8 cellular contexts compared by ENCODE assay signal in the genomic region with DNA sequence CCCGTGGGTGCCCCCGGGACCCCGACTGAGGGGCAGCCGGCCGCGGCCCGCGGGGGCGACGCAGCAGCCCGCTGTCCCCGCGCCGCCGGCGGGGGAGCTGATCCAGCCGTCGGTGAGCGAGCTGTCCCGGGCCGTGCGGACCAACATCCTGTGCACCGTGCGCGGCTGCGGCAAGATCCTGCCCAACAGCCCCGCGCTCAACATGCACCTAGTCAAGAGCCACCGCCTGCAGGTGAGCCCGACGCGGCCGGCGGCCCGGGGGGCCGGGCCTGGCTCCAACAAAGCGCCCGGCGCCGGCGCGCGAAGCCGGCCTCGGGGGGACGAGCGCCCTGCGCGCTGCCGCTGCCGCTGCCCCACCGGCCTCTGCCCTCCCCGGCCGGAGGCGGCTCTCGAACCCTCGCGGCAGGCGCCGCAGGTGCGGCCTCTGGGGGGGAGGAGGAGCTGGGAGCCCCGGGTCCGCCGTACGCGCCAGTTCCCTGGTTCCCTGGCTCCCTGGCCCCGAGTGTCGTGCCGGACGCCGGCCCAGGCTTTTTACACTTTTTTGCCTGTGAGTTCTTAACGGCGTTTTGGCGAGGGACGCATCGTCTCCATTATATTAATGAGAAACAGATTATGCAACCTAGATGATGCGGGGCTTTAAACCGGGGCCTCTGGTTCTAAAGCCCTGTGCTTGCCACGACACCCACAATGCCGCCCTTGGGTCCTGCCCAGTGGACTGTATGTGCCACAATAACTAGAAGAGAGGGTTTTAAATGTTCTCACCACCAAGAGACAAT. TPM values are rescaled to one million over a fixed set of nuclear protein-coding genes. Genes with fewer than 3 reads are reported as not detected.
A peak's percentile ranks its signal among the peaks of the same experiment; 100 is the strongest.
DNase-seq lines count a peak whose midpoint lies in the region; ATAC-seq, FAIRE-seq and TF ChIP-seq lines count a peak whose summit lies in the region.

No MANE protein-coding gene starts in this region.

- no peak for TF ChIP-seq POLR2A in A549 (IDR thresholded peaks at IDR 0.05; ENCODE audit: low read length)
- TF ChIP-seq POLR2A in GM12878 (IDR thresholded peaks at IDR 0.05; ENCODE audit: low read depth, low read length), result peak; percentile 41; the same call in 1 of the 2 replicates

- H3K36me3 ChIP-seq in SK-N-MC (ENCODE audit: insufficient read depth, low read length) (no peaks in the 10 kb centered on the region), GM12878 (ENCODE audit: control insufficient read depth in 2 of 2, insufficient read depth in 2 of 2, low read length in 1 of 2) (no peaks in the 10 kb centered on the region), iPS-20b (ENCODE audit: insufficient read depth, low read depth, low read length) (peaks cover 35% of the 10 kb centered on the region), small intestine (ENCODE audit: control insufficient read depth in 2 of 2, insufficient read depth in 2 of 2, low read length in 2 of 2) (peaks cover 0 to 4% of the 10 kb centered on the region in 2 donors)

- in situ Hi-C loops in GM12878 (cut with MboI), result no loop called here

- H3K9ac ChIP-seq in SK-N-MC (ENCODE audit: insufficient read length) (peak overlapping the region; percentile 65), GM12878 (ENCODE audit: control insufficient read depth, insufficient read depth, low read length) (peak overlapping the region; percentile 76), iPS-20b (ENCODE audit: low read depth, low read length) (peak overlapping the region; percentile 95)

- peaks cover 13% of the 10 kb centered on the region for H3K79me2 ChIP-seq in GM12878 (ENCODE audit: control insufficient read depth, insufficient read depth, low read length)

- DNase-seq in A549 (ENCODE audit: low read depth in 1 of 2, low spot score in 1 of 2) (peak; percentile 23 to 25), SK-N-MC (ENCODE audit: low read depth, low spot score) (no peak), GM12878 (ENCODE audit: low read depth, low spot score) (no peak), small intestine (peak; percentile 21), D721Med (ENCODE audit: insufficient read length, low spot score) (no peak)

- TF ChIP-seq RAD21 in A549 (conservative IDR thresholded peaks at IDR 0.05 in 1 of 2, IDR thresholded peaks at IDR 0.05 in 1 of 2) (no peak), GM12878 (IDR thresholded peaks at IDR 0.05; ENCODE audit: insufficient read depth, low read depth, low read length) (no peak)

- TF ChIP-seq EP300 in A549 (IDR thresholded peaks at IDR 0.05) (no peak), GM12878 (IDR thresholded peaks at IDR 0.05; ENCODE audit: borderline replicate concordance in 1 of 2, control insufficient read depth in 1 of 2, low read depth in 2 of 2, low read length in 2 of 2) (no peak)

- no peaks in the 10 kb centered on the region for H3K9me3 ChIP-seq in A549
- H3K9me3 ChIP-seq in SK-N-MC (ENCODE audit: low read depth, low read length), result no peaks in the 10 kb centered on the region
- no peaks in the 10 kb centered on the region for H3K9me3 ChIP-seq in GM12878 (replicated peaks; ENCODE audit: control insufficient read depth, insufficient read depth, low read length)
- H3K9me3 ChIP-seq in iPS-20b (ENCODE audit: insufficient read depth, low read depth, low read length), result peaks cover 6% of the 10 kb centered on the region; the same call in 1 of the 2 replicates
- H3K9me3 ChIP-seq in small intestine (ENCODE audit: control insufficient read depth, low read depth), result no peaks in the 10 kb centered on the region

- RAD21 ChIA-PET in GM12878 (lab: Charles Lee; ENCODE audit: unreplicated experiment), result interaction anchor here (1.1 to 3.4 kb wide), 6 partner anchors 29 to 106 kb away, joined by 3 to 20 read pairs (median 6); a partner anchor contains a TSS

- POLR2A ChIA-PET in A549 (lab: Yijun Ruan, JAX), result interaction anchor here (0.5 to 1.3 kb wide), 5 partner anchors 26 to 81 kb away, joined by 3 to 14 read pairs (median 3); a partner anchor contains a TSS
- POLR2A ChIA-PET in GM12878 (lab: Charles Lee), result interaction anchor here (0.6 to 5.9 kb wide), 4 partner anchors 31 to 113 kb away, joined by 4 to 25 read pairs (median 6); a partner anchor contains a TSS

- no peaks in the 10 kb centered on the region for H4K20me1 ChIP-seq in GM12878 (ENCODE audit: control insufficient read depth, insufficient read depth)

- SMC1A ChIA-PET in GM12878 (lab: Charles Lee; ENCODE audit: uncharacterized antibody, unreplicated experiment), result interaction anchor here (0.6 to 1.5 kb wide), 6 partner anchors 13 to 744 kb away, joined by 3 to 5 read pairs (median 3); a partner anchor contains a TSS

- WGBS in A549 (ENCODE audit: missing lambda C conversion rate), result 1% methylated on average over 33 of the region's 80 CpGs
- WGBS in GM12878 (ENCODE audit: insufficient coverage, insufficient replicate concordance, low lambda C conversion rate, missing lambda C conversion rate), result under 1% methylated on average over 38 of the region's 80 CpGs
- 0 to 1% (median 0%) methylated on average over 37 to 80 of the region's 80 CpGs for WGBS in small intestine, 3 donors

- ATAC-seq in A549 (peak; percentile 46 to 74), GM18861 (IDR thresholded peaks at IDR 0.05; ENCODE audit: unreplicated experiment) (peak; percentile 42), HG03095 (IDR thresholded peaks at IDR 0.05; ENCODE audit: unreplicated experiment) (peak; percentile 46), GM12878 (peak; percentile 58)

- BruUV-seq in GM12878 (replicated peaks; lab: Mats Ljungman, UMichigan), result no TSS peak

- CTCF ChIA-PET in A549 (lab: Yijun Ruan, JAX) (interaction anchor here (0.6 to 3.2 kb wide), 52 partner anchors 10 to 719 kb away, joined by 3 to 38 read pairs (median 4); a partner anchor contains a TSS), GM12878 (lab: Yijun Ruan, JAX) (interaction anchor here (0.6 to 5.0 kb wide), 24 partner anchors 9 to 1620 kb away, joined by 3 to 67 read pairs (median 4); a partner anchor contains a TSS)

- peak overlapping the region; percentile 97 for H3K4me2 ChIP-seq in A549
- H3K4me2 ChIP-seq in GM12878 (ENCODE audit: control insufficient read depth, insufficient read depth), result peak overlapping the region; percentile 84

- H3K27ac ChIP-seq in A549 (peak overlapping the region; percentile 86 to 96), SK-N-MC (no peak overlapping the region), GM12878 (ENCODE audit: control insufficient read depth, insufficient read depth) (peak overlapping the region; percentile 32; the same call in 1 of the 2 replicates), iPS-20b (ENCODE audit: low read length) (no peak overlapping the region), small intestine (ENCODE audit: low read depth in 1 of 2, low read length in 1 of 2) (peak overlapping the region; percentile 71 to 90)

- H3K4me1 ChIP-seq in A549 (peaks cover 9% of the 10 kb centered on the region; the same call in 1 of the 3 replicates), GM12878 (ENCODE audit: control insufficient read depth, insufficient read depth, low read length) (no peaks in the 10 kb centered on the region), iPS-20b (ENCODE audit: insufficient read depth, low read length) (no peaks in the 10 kb centered on the region), small intestine (ENCODE audit: control insufficient read depth in 2 of 2, insufficient read depth in 1 of 2, low read depth in 1 of 2, low read length in 1 of 2) (peaks cover 0 to 9% of the 10 kb centered on the region in 2 donors)

- no peak for FAIRE-seq in A549 (lab: Jason Lieb, UNC)
- no peak for FAIRE-seq in GM12878 (lab: Jason Lieb, UNC)
- FAIRE-seq in small intestine (lab: Jason Lieb, UNC), result no peak
- FAIRE-seq in D721Med (lab: Jason Lieb, UNC), result no peak

- intact Hi-C loops in GM12878 (cut with micrococcal nuclease; ENCODE audit: unreplicated experiment), result loop anchor here (1.0 to 2.0 kb wide), 3 partner anchors 29 to 702 kb away; a partner anchor contains a TSS

- peak overlapping the region; percentile 59 for H2AFZ ChIP-seq in GM12878 (ENCODE audit: control insufficient read depth, low read depth, low read length)

- H3K4me3 ChIP-seq in A549, result peak overlapping the region; percentile 94
- H3K4me3 ChIP-seq in SK-N-MC, result peak overlapping the region; percentile 76
- peak overlapping the region; percentile 81 for H3K4me3 ChIP-seq in GM12878
- H3K4me3 ChIP-seq in iPS-20b (ENCODE audit: low read length), result peak overlapping the region; percentile 96
- H3K4me3 ChIP-seq in small intestine (ENCODE audit: low read depth in 1 of 2, low read length in 2 of 2), result peak overlapping the region; percentile 82 to 97

- H3K27me3 ChIP-seq in GM12878 (replicated peaks in 1 of 2; ENCODE audit: control insufficient read depth in 2 of 2, insufficient read depth in 2 of 2, low read length in 1 of 2), result no peaks in the 10 kb centered on the region
- H3K27me3 ChIP-seq in iPS-20b (ENCODE audit: insufficient read depth, low read length), result no peaks in the 10 kb centered on the region
- no peaks in the 10 kb centered on the region for H3K27me3 ChIP-seq in small intestine (ENCODE audit: control insufficient read depth in 2 of 2, insufficient read depth in 2 of 2, low read length in 2 of 2)

- no peak for TF ChIP-seq CTCF in A549 (IDR thresholded peaks at IDR 0.05)
- no peak for TF ChIP-seq CTCF in GM12878 (IDR thresholded peaks at IDR 0.05 in 2 of 3, conservative IDR thresholded peaks at IDR 0.05 in 1 of 3; ENCODE audit: control insufficient read depth in 2 of 3, extremely low read depth in 1 of 3, insufficient read depth in 1 of 3, low read depth in 3 of 3, low read length in 3 of 3)
- TF ChIP-seq CTCF in D721Med (IDR thresholded peaks at IDR 0.05; ENCODE audit: insufficient read depth, missing control alignments), result no peak

RNA-seq across cellular contexts. Expression of a gene that starts 0.5 kb away (rescaled TPM):
- polyA plus RNA-seq in A549 (2011; rRNA removed) (50.4 and 56.4 TPM in 2 replicates), A549 (2017; fragmentation: RNase III; extraction: RNeasy Plus Mini Kit Qiagen cat#74134 plus additional on column Dnase treatment) (26.1 to 26.3 TPM (median 26.2 TPM) in 3 replicates), GM12878 (2011; rRNA removed) (25.8 and 26.4 TPM in 2 replicates), GM12878 (2014; fragmentation: Illumina TruSeq; extraction: Trizol) (25.9 and 34.2 TPM in 2 replicates), GM12878 (2014; fragmentation: Nextera tagmentation; extraction: Ambion mirVana) (1 to 10 TPM; 5.2 to 8.7 TPM), GM12878 (2014; rRNA removed) (14.3 and 14.7 TPM in 2 replicates), GM12878 (2016; fragmentation: Nextera tagmentation; extraction: Ambion mirVana) (1 to 10 TPM; 7.1 to 8.3 TPM), small intestine (10 to 100 TPM; 13.5 to 17.4 (median 13.8) TPM)
- 13.0 and 17.0 TPM in 2 replicates for polyA plus RNA-seq in A549 (2012; cell fraction: cytosol; rRNA removed)
- polyA plus RNA-seq in A549 (2012; cell fraction: nucleus; rRNA removed), result 4.8 and 7.0 TPM in 2 replicates
- polyA minus RNA-seq in A549 (2011; rRNA and poly(A)+ RNA removed), result 34.9 and 37.5 TPM in 2 replicates
- total RNA-seq in GM12878 (2013; cell fraction: nucleolus; rRNA removed), result 15.5 and 18.6 TPM in 2 replicates
- total RNA-seq in GM12878 (2014; rRNA removed) (23.5 and 24.6 TPM in 2 replicates), GM12878 (2014; rRNA removed; fragmentation: Illumina TruSeq; extraction: Trizol) (25.6 and 28.9 TPM in 2 replicates), GM12878 (2021) (17.8 and 21.9 TPM in 2 replicates)
- 9.5 TPM for polyA plus RNA-seq in GM12878 (2011; ENCODE audit: low read depth)
- 16.5 and 17.5 TPM in 2 replicates for polyA plus RNA-seq in GM12878 (2011; cell fraction: cytosol; rRNA removed)
- polyA plus RNA-seq in GM12878 (2011; cell fraction: nucleus; rRNA removed), result 7.8 TPM in 2 replicates
- polyA plus RNA-seq in GM12878 (2012), result 10.6 and 10.9 TPM in 2 replicates
- 26.2 and 29.7 TPM in 2 replicates for polyA minus RNA-seq in GM12878 (2011; rRNA and poly(A)+ RNA removed)
- 9.5 and 10.3 TPM in 2 replicates for polyA minus RNA-seq in GM12878 (2011; cell fraction: cytosol; rRNA and poly(A)+ RNA removed)
- 7.0 and 9.8 TPM in 2 replicates for polyA minus RNA-seq in GM12878 (2011; cell fraction: nucleus; rRNA and poly(A)+ RNA removed)

RNA-seq across cellular contexts. Expression of a gene that starts 29.1 kb away (rescaled TPM):
- polyA plus RNA-seq in A549 (2011; rRNA removed) (89.5 and 101 TPM in 2 replicates), A549 (2017; fragmentation: RNase III; extraction: RNeasy Plus Mini Kit Qiagen cat#74134 plus additional on column Dnase treatment) (68.4 to 84.3 TPM (median 82.6 TPM) in 3 replicates), GM12878 (2011; rRNA removed) (63.9 and 97.4 TPM in 2 replicates), GM12878 (2014; fragmentation: Illumina TruSeq; extraction: Trizol) (68.9 and 76.4 TPM in 2 replicates), GM12878 (2014; fragmentation: Nextera tagmentation; extraction: Ambion mirVana) (100 to 1,000 TPM; 134 to 143 TPM), GM12878 (2014; rRNA removed) (31.2 and 74.1 TPM in 2 replicates), GM12878 (2016; fragmentation: Nextera tagmentation; extraction: Ambion mirVana) (10 to 100 TPM; 64.8 to 73.7 TPM), small intestine (10 to 100 TPM in 1 of 3 donors, 1 to 10 TPM in 2; 5.8 to 22.9 (median 6.2) TPM)
- polyA plus RNA-seq in A549 (2012; cell fraction: cytosol; rRNA removed), result 54.4 and 65.0 TPM in 2 replicates
- 12.5 and 17.8 TPM in 2 replicates for polyA plus RNA-seq in A549 (2012; cell fraction: nucleus; rRNA removed)
- polyA minus RNA-seq in A549 (2011; rRNA and poly(A)+ RNA removed), result 55.3 and 77.3 TPM in 2 replicates
- 12.1 and 18.8 TPM in 2 replicates for total RNA-seq in GM12878 (2013; cell fraction: nucleolus; rRNA removed)
- total RNA-seq in GM12878 (2014; rRNA removed) (39.8 and 40.2 TPM in 2 replicates), GM12878 (2014; rRNA removed; fragmentation: Illumina TruSeq; extraction: Trizol) (48.8 and 49.8 TPM in 2 replicates), GM12878 (2021) (43.7 and 44.6 TPM in 2 replicates)
- 35.5 TPM for polyA plus RNA-seq in GM12878 (2011; ENCODE audit: low read depth)
- 29.9 and 43.4 TPM in 2 replicates for polyA plus RNA-seq in GM12878 (2011; cell fraction: cytosol; rRNA removed)
- 29.7 and 34.5 TPM in 2 replicates for polyA plus RNA-seq in GM12878 (2011; cell fraction: nucleus; rRNA removed)
- 25.2 and 70.0 TPM in 2 replicates for polyA plus RNA-seq in GM12878 (2012)
- 35.3 and 46.3 TPM in 2 replicates for polyA minus RNA-seq in GM12878 (2011; rRNA and poly(A)+ RNA removed)
- polyA minus RNA-seq in GM12878 (2011; cell fraction: cytosol; rRNA and poly(A)+ RNA removed), result 18.8 and 25.5 TPM in 2 replicates
- 11.5 and 28.3 TPM in 2 replicates for polyA minus RNA-seq in GM12878 (2011; cell fraction: nucleus; rRNA and poly(A)+ RNA removed)

RNA-seq across cellular contexts. Expression of a gene that starts 29.5 kb away (rescaled TPM):
- 185 and 207 TPM in 2 replicates for polyA plus RNA-seq in A549 (2011; rRNA removed)
- polyA plus RNA-seq in A549 (2012; cell fraction: cytosol; rRNA removed), result 175 and 179 TPM in 2 replicates
- 72.0 and 85.7 TPM in 2 replicates for polyA plus RNA-seq in A549 (2012; cell fraction: nucleus; rRNA removed)
- polyA plus RNA-seq in A549 (2017; fragmentation: RNase III; extraction: RNeasy Plus Mini Kit Qiagen cat#74134 plus additional on column Dnase treatment), result 136 to 143 TPM (median 141 TPM) in 3 replicates
- 17.3 and 18.5 TPM in 2 replicates for polyA minus RNA-seq in A549 (2011; rRNA and poly(A)+ RNA removed)
- 40.0 and 40.4 TPM in 2 replicates for total RNA-seq in GM12878 (2013; cell fraction: nucleolus; rRNA removed)
- 87.8 and 104 TPM in 2 replicates for total RNA-seq in GM12878 (2014; rRNA removed)
- total RNA-seq in GM12878 (2014; rRNA removed; fragmentation: Illumina TruSeq; extraction: Trizol), result 62.5 and 62.8 TPM in 2 replicates
- total RNA-seq in GM12878 (2021), result 79.8 and 87.8 TPM in 2 replicates
- polyA plus RNA-seq in GM12878 (2011; ENCODE audit: low read depth), result 49.4 TPM
- 236 and 293 TPM in 2 replicates for polyA plus RNA-seq in GM12878 (2011; rRNA removed)
- 178 and 184 TPM in 2 replicates for polyA plus RNA-seq in GM12878 (2011; cell fraction: cytosol; rRNA removed)
- polyA plus RNA-seq in GM12878 (2011; cell fraction: nucleus; rRNA removed), result 97.1 and 105 TPM in 2 replicates
- polyA plus RNA-seq in GM12878 (2012), result 76.8 and 82.9 TPM in 2 replicates
- 86.8 and 93.5 TPM in 2 replicates for polyA plus RNA-seq in GM12878 (2014; fragmentation: Illumina TruSeq; extraction: Trizol)
- polyA plus RNA-seq in GM12878 (2014; fragmentation: Nextera tagmentation; extraction: Ambion mirVana), result 100 to 1,000 TPM; 248 to 251 TPM
- 97.1 and 117 TPM in 2 replicates for polyA plus RNA-seq in GM12878 (2014; rRNA removed)
- polyA plus RNA-seq in GM12878 (2016; fragmentation: Nextera tagmentation; extraction: Ambion mirVana), result 100 to 1,000 TPM; 217 to 223 TPM
- polyA minus RNA-seq in GM12878 (2011; rRNA and poly(A)+ RNA removed), result 56.1 and 61.9 TPM in 2 replicates
- polyA minus RNA-seq in GM12878 (2011; cell fraction: cytosol; rRNA and poly(A)+ RNA removed), result 27.7 and 36.4 TPM in 2 replicates
- 34.9 and 46.2 TPM in 2 replicates for polyA minus RNA-seq in GM12878 (2011; cell fraction: nucleus; rRNA and poly(A)+ RNA removed)
- 100 to 1,000 TPM; 121 to 140 (median 129) TPM for polyA plus RNA-seq in small intestine

RNA-seq across cellular contexts. Expression of a gene that starts 40.9 kb away (rescaled TPM):
- 1.3 and 1.4 TPM in 2 replicates for polyA plus RNA-seq in A549 (2011; rRNA removed)
- 0.69 and 0.71 TPM in 2 replicates for polyA plus RNA-seq in A549 (2012; cell fraction: cytosol; rRNA removed)
- 0.37 and 0.67 TPM in 2 replicates for polyA plus RNA-seq in A549 (2012; cell fraction: nucleus; rRNA removed)
- polyA plus RNA-seq in A549 (2017; fragmentation: RNase III; extraction: RNeasy Plus Mini Kit Qiagen cat#74134 plus additional on column Dnase treatment), result 0.37 to 0.83 TPM (median 0.69 TPM) in 3 replicates
- polyA minus RNA-seq in A549 (2011; rRNA and poly(A)+ RNA removed), result 0.87 TPM in 1 of 2 replicates, not detected in the other
- total RNA-seq in GM12878 (2013; cell fraction: nucleolus; rRNA removed), result 0.23 and 1.8 TPM in 2 replicates
- 0.05 TPM in 1 of 2 replicates, not detected in the other for total RNA-seq in GM12878 (2014; rRNA removed)
- total RNA-seq in GM12878 (2014; rRNA removed; fragmentation: Illumina TruSeq; extraction: Trizol), result not detected in 2 replicates
- not detected in 2 replicates for total RNA-seq in GM12878 (2021)
- polyA plus RNA-seq in GM12878 (2011; ENCODE audit: low read depth), result not detected
- 0.22 and 0.23 TPM in 2 replicates for polyA plus RNA-seq in GM12878 (2011; rRNA removed)
- 0.42 and 0.69 TPM in 2 replicates for polyA plus RNA-seq in GM12878 (2011; cell fraction: cytosol; rRNA removed)
- polyA plus RNA-seq in GM12878 (2011; cell fraction: nucleus; rRNA removed), result 0.10 and 0.34 TPM in 2 replicates
- polyA plus RNA-seq in GM12878 (2012), result 0.18 and 0.31 TPM in 2 replicates
- polyA plus RNA-seq in GM12878 (2014; fragmentation: Illumina TruSeq; extraction: Trizol), result 0.54 TPM in 1 of 2 replicates, not detected in the other
- polyA plus RNA-seq in GM12878 (2014; fragmentation: Nextera tagmentation; extraction: Ambion mirVana), result under 1 TPM in 1 of 2 experiments, not detected in 1; 0.04 TPM
- polyA plus RNA-seq in GM12878 (2014; rRNA removed), result 0.05 TPM in 1 of 2 replicates, not detected in the other
- polyA plus RNA-seq in GM12878 (2016; fragmentation: Nextera tagmentation; extraction: Ambion mirVana), result under 1 TPM; 0.06 to 0.46 TPM
- polyA minus RNA-seq in GM12878 (2011; rRNA and poly(A)+ RNA removed), result not detected in 2 replicates
- polyA minus RNA-seq in GM12878 (2011; cell fraction: cytosol; rRNA and poly(A)+ RNA removed), result not detected in 2 replicates
- polyA minus RNA-seq in GM12878 (2011; cell fraction: nucleus; rRNA and poly(A)+ RNA removed), result 0.48 TPM in 1 of 2 replicates, not detected in the other
- under 1 TPM in 1 of 3 donors, not detected in 2; 0.54 TPM for polyA plus RNA-seq in small intestine

Comparison
In these comparisons a context has a peak if more than half of its experiments do, and no peak if none do; other contexts are left out.
1. DNase-seq: peak in A549 (2 of 2) and small intestine (single experiment); none in SK-N-MC (single experiment), GM12878 (single experiment) and D721Med (single experiment).
2. H3K27ac ChIP-seq: peak in A549 (2 of 2), GM12878 (single experiment) and small intestine (2 of 2); none in SK-N-MC (single experiment) and iPS-20b (single experiment).
3. Peak in every context shown above with its lines, with median percentiles within 50 percentile points of each other: ATAC-seq, H3K4me3 ChIP-seq and H3K9ac ChIP-seq.